1 cellular context compared by ENCODE assay signal in genomic region chr1:211521102-211521815, GRCh38.
TF ChIP-seq lines count a peak whose summit lies in the region.

No MANE protein-coding gene starts in this region.

TF ChIP-seq in K562, 482 proteins besides CTCF, POLR2A, EP300 and RAD21:
- TF ChIP-seq CREB3 (tag; conservative IDR thresholded peaks at IDR 0.05; ENCODE audit: low read depth) (no peak), RBM39 (optimal IDR thresholded peaks at IDR 0.05; ENCODE audit: low read depth, low read length) (no peak), PATZ1 (CRISPR knock-in tag; IDR thresholded peaks at IDR 0.05; ENCODE audit: borderline replicate concordance) (no peak), GABPA (tag; conservative IDR thresholded peaks at IDR 0.05; ENCODE audit: low read depth) (no peak), KDM1A (IDR thresholded peaks at IDR 0.05) (no peak), ZKSCAN3 (CRISPR knock-in tag; IDR thresholded peaks at IDR 0.05) (no peak), GMEB1 (CRISPR knock-in tag; IDR thresholded peaks at IDR 0.05) (no peak), MLLT1 (IDR thresholded peaks at IDR 0.05) (no peak), POLR3A (IDR thresholded peaks at IDR 0.05; ENCODE audit: borderline replicate concordance, extremely low read depth, insufficient read depth, insufficient read length) (no peak), ZBTB33 (CRISPR knock-in tag; IDR thresholded peaks at IDR 0.05) (no peak), SMAD2 (IDR thresholded peaks at IDR 0.05; ENCODE audit: low read depth, low read length) (no peak), NFE2 (IDR thresholded peaks at IDR 0.05; ENCODE audit: low read depth) (no peak), TAF9B (IDR thresholded peaks at IDR 0.05; ENCODE audit: partially characterized antibody) (no peak), NFXL1 (CRISPR knock-in tag; IDR thresholded peaks at IDR 0.05) (no peak), BRF2 (IDR thresholded peaks at IDR 0.05; ENCODE audit: borderline replicate concordance, insufficient read depth, insufficient read length) (no peak), CREBBP (IDR thresholded peaks at IDR 0.05; ENCODE audit: low read depth, low read length) (no peak)
